ENCODE assay signal across 18 cellular contexts in genomic region chr3:12977117-12977808, GRCh38.
DNase-seq lines count a peak whose midpoint lies in the region; ATAC-seq, FAIRE-seq and TF ChIP-seq lines count a peak whose summit lies in the region.
"Had no signal": no experiment of that assay in that cellular context is flagged by ENCODE, and none has a peak within 500 bp of the region (broad histone marks: within the 10 kb centered on the region; RNA-seq: fewer than 3 reads in every experiment).

No MANE protein-coding gene starts in this region.

- H3K27ac Mint-ChIP-seq in natural killer cell treated with Interleukin-12 subunit alpha and Interleukin-12 subunit beta and Interleukin-15 and Interleukin-18, amount 100 ng/mL, for 72 hours, result no peak overlapping the region
- H3K27ac Mint-ChIP-seq in natural killer cell (no peak overlapping the region), T-cell (no peak overlapping the region)
- H3K27ac Mint-ChIP-seq: CD8-positive, alpha-beta T cell had no signal

- POLR2A ChIA-PET in T-cell (lab: Charles Lee), result no interaction called here

- H3K27ac ChIP-seq in kidney (ENCODE audit: low read depth in 2 of 2, low read length in 2 of 2), result no peak overlapping the region
- H3K27ac ChIP-seq: BLaER1 had no signal

- H3K4me3 Mint-ChIP-seq in natural killer cell treated with Interleukin-12 subunit alpha and Interleukin-12 subunit beta and Interleukin-15 and Interleukin-18, amount 100 ng/mL, for 72 hours, result no peak overlapping the region
- H3K4me3 Mint-ChIP-seq in natural killer cell, result no peak overlapping the region
- H3K4me3 Mint-ChIP-seq in T-cell, result no peak overlapping the region
- H3K4me3 Mint-ChIP-seq: CD8-positive, alpha-beta T cell; H9 had no signal

- intact Hi-C loops in natural killer cell (cut with micrococcal nuclease), result no loop called here
- intact Hi-C loops in kidney (cut with DNase I), result no loop called here

- peaks cover 49 to 60% of the 10 kb centered on the region in 2 donors for H3K4me1 Mint-ChIP-seq in natural killer cell treated with Interleukin-12 subunit alpha and Interleukin-12 subunit beta and Interleukin-15 and Interleukin-18, amount 100 ng/mL, for 72 hours (ENCODE audit: low read depth in 2 of 2)
- H3K4me1 Mint-ChIP-seq in natural killer cell (peaks cover 58 to 75% of the 10 kb centered on the region in 2 donors), T-cell (peaks cover 58 to 68% (median 65%) of the 10 kb centered on the region in 3 donors)

- no peaks in the 10 kb centered on the region for H3K36me3 ChIP-seq in kidney (ENCODE audit: control insufficient read depth in 1 of 2, insufficient read depth in 2 of 2, low read length in 2 of 2)

- FAIRE-seq in kidney (lab: Jason Lieb, UNC), result no peak

- H3K9me3 Mint-ChIP-seq in natural killer cell treated with Interleukin-12 subunit alpha and Interleukin-12 subunit beta and Interleukin-15 and Interleukin-18, amount 100 ng/mL, for 72 hours, result no peaks in the 10 kb centered on the region
- H3K9me3 Mint-ChIP-seq in natural killer cell, result no peaks in the 10 kb centered on the region
- H3K9me3 Mint-ChIP-seq in T-cell, result no peaks in the 10 kb centered on the region
- H3K9me3 Mint-ChIP-seq: CD8-positive, alpha-beta T cell; H9 had no signal

- ATAC-seq in natural killer cell treated with Interleukin-12 subunit alpha and Interleukin-12 subunit beta and Interleukin-15 and Interleukin-18, amount 100 ng/mL, for 72 hours, result no peak
- ATAC-seq in natural killer cell (no peak), left lobe of liver (peak; percentile 35), T-cell (replicated peaks in 1 of 4) (no peak)
- ATAC-seq: CD8-positive, alpha-beta T cell had no signal

- H3K9ac ChIP-seq in kidney (ENCODE audit: low read length in 2 of 2), result no peak overlapping the region
- H3K9ac ChIP-seq: BLaER1, SK-N-SH had no signal

- CTCF ChIA-PET in T-cell (lab: Charles Lee), result interaction anchor here (0.6 to 0.7 kb wide), 3 partner anchors 21 to 1120 kb away, joined by 4 read pairs; no protein-coding TSS in a partner anchor

- TF ChIP-seq CTCF in natural killer cell (IDR thresholded peaks at IDR 0.05) (no peak), kidney (IDR thresholded peaks at IDR 0.05; ENCODE audit: borderline replicate concordance, extremely low read depth, insufficient read depth) (no peak)

- H3K4me3 ChIP-seq in kidney (ENCODE audit: low read length in 2 of 2), result no peak overlapping the region
- H3K4me3 ChIP-seq: BLaER1 had no signal

- H3K36me3 Mint-ChIP-seq in natural killer cell treated with Interleukin-12 subunit alpha and Interleukin-12 subunit beta and Interleukin-15 and Interleukin-18, amount 100 ng/mL, for 72 hours, result peaks cover 4% of the 10 kb centered on the region
- H3K36me3 Mint-ChIP-seq in natural killer cell (no peaks in the 10 kb centered on the region), T-cell (peaks cover 16% of the 10 kb centered on the region)

- no peaks in the 10 kb centered on the region for H3K9me3 ChIP-seq in kidney (ENCODE audit: control insufficient read depth in 1 of 2, low read length in 2 of 2)
- H3K9me3 ChIP-seq: BLaER1, SK-N-SH had no signal

- no peaks in the 10 kb centered on the region for H3K27me3 Mint-ChIP-seq in natural killer cell treated with Interleukin-12 subunit alpha and Interleukin-12 subunit beta and Interleukin-15 and Interleukin-18, amount 100 ng/mL, for 72 hours
- H3K27me3 Mint-ChIP-seq in natural killer cell (ENCODE audit: low read depth in 2 of 2) (no peaks in the 10 kb centered on the region), T-cell (no peaks in the 10 kb centered on the region)

- H3K4me1 ChIP-seq in kidney (ENCODE audit: control insufficient read depth in 1 of 2, insufficient read depth in 1 of 2, low read depth in 1 of 2, low read length in 2 of 2), result no peaks in the 10 kb centered on the region

- peak; percentile 2 for DNase-seq in natural killer cell treated with Interleukin-12 subunit alpha and Interleukin-12 subunit beta and Interleukin-15 and Interleukin-18, amount 100 ng/mL, for 72 hours (ENCODE audit: low spot score)
- DNase-seq in natural killer cell (no peak), NCI-H748 (lab: John Stamatoyannopoulos, UW; ENCODE audit: unreplicated experiment) (peak; percentile 50), left lobe of liver (ENCODE audit: low spot score) (no peak), kidney (no peak), hepatic stellate cell (ENCODE audit: low spot score) (no peak), T-cell (no peak)
- DNase-seq: Calu3; CD8-positive, alpha-beta T cell; GF-D8; H9; NCI-H1417 treated with DMSO at 0.1 percent for 48 hours; NCI-H2029; NCI-H524; OCI-M1; SHP77 treated with DMSO at 0.1 percent for 48 hours; SK-N-SH had no signal

Comparison
In these comparisons a context has a peak if more than half of its experiments do, and no peak if none do; other contexts are left out.
1. DNase-seq: peak in natural killer cell treated with Interleukin-12 subunit alpha and Interleukin-12 subunit beta and Interleukin-15 and Interleukin-18, amount 100 ng/mL, for 72 hours (single experiment) and NCI-H748 (single experiment); none in natural killer cell (single experiment), left lobe of liver (single experiment), kidney (single experiment), hepatic stellate cell (single experiment) and T-cell (0 of 34).